Comparison of ENCODE assay signal across 20 cellular contexts in the genomic region with DNA sequence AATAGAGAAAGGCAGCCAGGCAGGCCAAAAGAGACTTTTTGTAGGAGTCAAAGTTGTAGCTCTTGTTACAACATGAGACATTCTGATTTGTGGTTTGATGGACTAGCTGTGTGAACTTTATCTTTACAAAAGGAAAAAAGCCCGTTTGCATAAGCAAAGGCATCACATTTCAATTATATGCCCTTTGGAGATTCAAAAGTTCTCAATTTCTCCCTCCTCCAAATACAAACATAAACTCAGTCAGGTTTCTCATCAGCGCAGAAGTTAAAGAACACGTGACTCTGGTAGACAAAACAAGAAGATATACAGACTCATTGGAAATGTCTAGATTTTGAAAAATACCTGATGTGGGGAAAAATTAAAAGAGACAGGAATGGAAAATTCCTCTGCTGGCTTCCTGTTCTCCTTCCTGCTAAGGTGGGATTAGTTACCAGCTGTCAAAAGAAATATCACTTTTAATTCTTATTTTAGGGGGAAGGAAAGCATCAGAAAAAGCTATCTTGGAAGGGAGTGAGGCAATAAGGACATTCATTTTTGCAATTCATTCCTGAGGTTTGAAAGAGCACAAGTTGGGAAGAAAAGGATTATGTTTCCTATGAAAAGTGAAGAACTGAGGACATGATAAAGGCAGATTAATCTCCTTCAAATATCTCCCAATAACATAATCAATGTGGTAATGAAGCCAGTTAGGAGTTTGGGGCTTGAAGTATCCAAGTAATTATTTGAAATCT. TPM values are rescaled to one million over a fixed set of nuclear protein-coding genes. Genes with fewer than 3 reads are reported as not detected.
DNase-seq lines count a peak whose midpoint lies in the region; ATAC-seq, FAIRE-seq and TF ChIP-seq lines count a peak whose summit lies in the region.
"Had no signal": no experiment of that assay in that cellular context is flagged by ENCODE, and none has a peak within 500 bp of the region (broad histone marks: within the 10 kb centered on the region; RNA-seq: fewer than 3 reads in every experiment).

No MANE protein-coding gene starts in this region.

- H3K27me3 ChIP-seq in adipocyte (replicated peaks; ENCODE audit: control insufficient read depth, insufficient read depth, low read length), result no peaks in the 10 kb centered on the region

- DNase-seq in H4 (ENCODE audit: low spot score), result peak; percentile 65
- peak; percentile 70 for DNase-seq in adipocyte (ENCODE audit: low read depth)
- peak; percentile 83 for DNase-seq in fibroblast of peridontal ligament (ENCODE audit: extremely low read depth)
- no peak for DNase-seq in omental fat pad (ENCODE audit: low spot score)
- DNase-seq in NCI-H2196 (lab: John Stamatoyannopoulos, UW; ENCODE audit: unreplicated experiment), result no peak
- DNase-seq in HTR-8/SVneo (ENCODE audit: insufficient read length, low spot score), result no peak
- DNase-seq in activated CD4-positive, alpha-beta T cell treated with anti-CD3 and anti-CD28 coated beads for 48 hours, result no peak
- DNase-seq: ACHN; CD8-positive, alpha-beta memory T cell; DND-41; GDM1; GM23248; Kasumi-1; NCI-H1436 treated with DMSO at 0.1 percent for 48 hours; NCI-H2081 treated with DMSO at 0.1 percent for 48 hours; NCI-H510A treated with DMSO at 0.1 percent for 48 hours; SIG-M5 had no signal

- peak overlapping the region; percentile 36 for H3K4me3 ChIP-seq in adipocyte (ENCODE audit: low read length)
- H3K4me3 ChIP-seq: GM23248 had no signal

- TF ChIP-seq CTCF in omental fat pad (IDR thresholded peaks at IDR 0.05), result no peak

- no peaks in the 10 kb centered on the region for H3K9me3 ChIP-seq in adipocyte (ENCODE audit: control insufficient read depth, low read length)

- peaks cover 45% of the 10 kb centered on the region for H3K4me1 ChIP-seq in adipocyte (ENCODE audit: control insufficient read depth, insufficient read depth, low read length)

- no peaks in the 10 kb centered on the region for H3K36me3 ChIP-seq in adipocyte (ENCODE audit: control insufficient read depth, insufficient read depth, low read length, severe bottlenecking)

- H3K9ac ChIP-seq in adipocyte (ENCODE audit: low read length), result peak overlapping the region; percentile 67
- H3K9ac ChIP-seq: GM23248 had no signal

- FAIRE-seq in HTR-8/SVneo (lab: Jason Lieb, UNC), result no peak
- FAIRE-seq: GM12892 had no signal

- ATAC-seq in omental fat pad (ENCODE audit: low FRiP score), result peak; percentile 44
- ATAC-seq in GM21786 (IDR thresholded peaks at IDR 0.05; ENCODE audit: unreplicated experiment), result no peak

RNA-seq across cellular contexts. Expression of a gene that starts 4.6 kb away (rescaled TPM):
- total RNA-seq in H4 (2014; rRNA removed; shearing (Covaris generic)), result not detected in 2 replicates
- 1 to 10 TPM in 2 of 4 donors, under 1 TPM in 2; 0.24 to 1.4 (median 0.93) TPM for total RNA-seq in omental fat pad
- total RNA-seq: CD8-positive, alpha-beta memory T cell; GM23248; RPMI7951 had no signal

Comparison
In these comparisons a context has a peak if more than half of its experiments do, and no peak if none do; other contexts are left out.
1. DNase-seq: peak in H4 (single experiment), adipocyte (single experiment) and fibroblast of peridontal ligament (single experiment); none in omental fat pad (single experiment), NCI-H2196 (single experiment), HTR-8/SVneo (single experiment) and activated CD4-positive, alpha-beta T cell treated with anti-CD3 and anti-CD28 coated beads for 48 hours (single experiment).